ENCODE assay signal across 23 cellular contexts in genomic region chr15:78272776-78273175, GRCh38. TPM values are rescaled to one million over a fixed set of nuclear protein-coding genes. Genes with fewer than 3 reads are reported as not detected.
DNase-seq lines count a peak whose midpoint lies in the region; ATAC-seq, FAIRE-seq and TF ChIP-seq lines count a peak whose summit lies in the region.
"Had no signal": no experiment of that assay in that cellular context is flagged by ENCODE, and none has a peak within 500 bp of the region (broad histone marks: within the 10 kb centered on the region; RNA-seq: fewer than 3 reads in every experiment).

No MANE protein-coding gene starts in this region.

- H3K27me3 Mint-ChIP-seq in MCF 10A (ENCODE audit: insufficient read depth, unreplicated experiment): peaks cover 18% of the 10 kb centered on the region
- H3K27me3 Mint-ChIP-seq: IgD-negative memory B cell, T-helper 17 cell had no signal

- dilution Hi-C loops in mammary epithelial cell (cut with HindIII; ENCODE audit: low sequenced_read_pairs): no loop called here

- H4K20me1 ChIP-seq in mammary epithelial cell (ENCODE audit: insufficient read depth, low read length) (no peaks in the 10 kb centered on the region), K562 (replicated peaks; ENCODE audit: control insufficient read depth, insufficient read depth, low read length) (no peaks in the 10 kb centered on the region)

- no peak for TF ChIP-seq POLR2A in K562 (conservative IDR thresholded peaks at IDR 0.05)

- H2AFZ ChIP-seq in mammary epithelial cell (ENCODE audit: low read depth, low read length) (no peak overlapping the region), K562 (ENCODE audit: low read depth, low read length) (no peak overlapping the region; the same call in 1 of the 2 replicates)

- in situ Hi-C loops in mammary epithelial cell (cut with MboI; ENCODE audit: low sequenced_read_pairs in 2 of 2): no loop called here
- in situ Hi-C loops in K562 (cut with MboI): no loop called here

- H3K9me1 ChIP-seq in K562 (ENCODE audit: control insufficient read depth, insufficient read depth, low read length): no peaks in the 10 kb centered on the region

- ATAC-seq in K562 (no peak), sciatic nerve (peak; percentile 42), GM18511 (IDR thresholded peaks at IDR 0.05; ENCODE audit: unreplicated experiment) (no peak)
- ATAC-seq: T-helper 17 cell had no signal

- BruUV-seq in MCF 10A (replicated peaks; lab: Mats Ljungman, UMichigan) (no TSS peak), mammary epithelial cell (replicated peaks; lab: Mats Ljungman, UMichigan) (no TSS peak), K562 (replicated peaks; lab: Mats Ljungman, UMichigan) (no TSS peak)

- no peak for FAIRE-seq in K562 (lab: Jason Lieb, UNC)
- FAIRE-seq in small intestine (lab: Jason Lieb, UNC): no peak
- FAIRE-seq: G401.6 had no signal

- POLR2A ChIA-PET in MCF 10A (lab: Yijun Ruan, JAX) (no interaction called here), K562 (lab: Yijun Ruan, JAX) (interaction anchor here (1.0 to 1.1 kb wide), 2 partner anchors 11 to 28 kb away, joined by 3 to 4 read pairs; no protein-coding TSS in a partner anchor)

- no peaks in the 10 kb centered on the region for H3K36me3 Mint-ChIP-seq in MCF 10A (ENCODE audit: insufficient read depth, unreplicated experiment)

- H3K9me3 ChIP-seq in mammary epithelial cell (replicated peaks; ENCODE audit: insufficient read depth, low read length) (no peaks in the 10 kb centered on the region), K562 (replicated peaks; ENCODE audit: control insufficient read depth, insufficient read depth, low read depth, low read length) (no peaks in the 10 kb centered on the region), small intestine (ENCODE audit: control insufficient read depth, low read depth) (no peaks in the 10 kb centered on the region)
- H3K9me3 ChIP-seq: Caco-2 had no signal

- H3K9ac ChIP-seq in mammary epithelial cell (ENCODE audit: insufficient read depth, low read length) (no peak overlapping the region), K562 (ENCODE audit: insufficient read depth in 1 of 2, low read depth in 2 of 2, low read length in 2 of 2) (no peak overlapping the region)

- H3K79me2 ChIP-seq in mammary epithelial cell (ENCODE audit: insufficient read depth, low read length) (no peaks in the 10 kb centered on the region), K562 (ENCODE audit: control insufficient read depth, insufficient read depth, low read length) (no peaks in the 10 kb centered on the region)

- H3K27me3 ChIP-seq in mammary epithelial cell (ENCODE audit: insufficient read depth, low read length) (no peaks in the 10 kb centered on the region), K562 (ENCODE audit: control insufficient read depth in 2 of 2, insufficient read depth in 2 of 2, low read length in 2 of 2) (no peaks in the 10 kb centered on the region), small intestine (ENCODE audit: control insufficient read depth in 2 of 2, insufficient read depth in 2 of 2, low read length in 2 of 2) (no peaks in the 10 kb centered on the region)

- H3K4me3 Mint-ChIP-seq in MCF 10A (ENCODE audit: unreplicated experiment): no peak overlapping the region
- H3K4me3 Mint-ChIP-seq: CD14-positive monocyte, IgD-negative memory B cell, T-helper 17 cell had no signal

- no peaks in the 10 kb centered on the region for H3K4me1 Mint-ChIP-seq in MCF 10A (ENCODE audit: insufficient read depth, unreplicated experiment)

- intact Hi-C loops in MCF 10A (cut with micrococcal nuclease) (no loop called here), mammary epithelial cell (cut with micrococcal nuclease) (no loop called here), K562 (cut with micrococcal nuclease) (no loop called here), sciatic nerve (cut with DNase I) (no loop called here), head of caudate nucleus (cut with DNase I) (no loop called here)

- 89% methylated on average over 3 of the region's 3 CpGs for WGBS in mammary epithelial cell (ENCODE audit: low coverage, missing lambda C conversion rate)
- 82% methylated on average over 3 of the region's 3 CpGs for WGBS in K562 (ENCODE audit: insufficient coverage, low coverage, missing lambda C conversion rate)
- WGBS in small intestine, 3 donors: 86 to 98% (median 93%) methylated on average over 3 of the region's 3 CpGs

- no peak for TF ChIP-seq RAD21 in K562 (CRISPR knock-in tag; conservative IDR thresholded peaks at IDR 0.05 in 1 of 2, IDR thresholded peaks at IDR 0.05 in 1 of 2)

- H3K4me1 ChIP-seq in mammary epithelial cell (ENCODE audit: insufficient read depth, low read length) (no peaks in the 10 kb centered on the region), K562 (replicated peaks in 1 of 2; ENCODE audit: control insufficient read depth in 2 of 2, insufficient read depth in 2 of 2, low read length in 2 of 2) (peaks cover 20 to 26% of the 10 kb centered on the region in 2 experiments), small intestine (ENCODE audit: control insufficient read depth in 2 of 2, insufficient read depth in 1 of 2, low read depth in 1 of 2, low read length in 1 of 2) (no peaks in the 10 kb centered on the region)

- no peak overlapping the region for H3K27ac ChIP-seq in mammary epithelial cell (ENCODE audit: insufficient read depth, low read depth, low read length)
- no peak overlapping the region for H3K27ac ChIP-seq in K562 (ENCODE audit: extremely low read depth, low read depth, low read length)
- no peak overlapping the region for H3K27ac ChIP-seq in small intestine (ENCODE audit: low read depth in 1 of 2, low read length in 1 of 2)

- CTCF ChIA-PET in MCF 10A (lab: Yijun Ruan, JAX): interaction anchor here (0.7 kb wide), 1 partner anchor 23 kb away, joined by 3 read pairs; no protein-coding TSS in a partner anchor
- CTCF ChIA-PET in mammary epithelial cell (lab: Charles Lee; ENCODE audit: low non-redundant PET): no interaction called here
- CTCF ChIA-PET in K562 (lab: Yijun Ruan, JAX; ENCODE audit: low intra/inter-chr PET ratio): no interaction called here

- no peak for TF ChIP-seq EP300 in K562 (IDR thresholded peaks at IDR 0.05; ENCODE audit: low read length)

- H3K36me3 ChIP-seq in mammary epithelial cell (ENCODE audit: insufficient read depth, low read length): no peaks in the 10 kb centered on the region
- no peaks in the 10 kb centered on the region for H3K36me3 ChIP-seq in K562 (ENCODE audit: control insufficient read depth, insufficient read depth, low read length)
- H3K36me3 ChIP-seq in small intestine (ENCODE audit: control insufficient read depth in 2 of 2, insufficient read depth in 2 of 2, low read length in 2 of 2): peaks cover 0 to 9% of the 10 kb centered on the region in 2 donors

- H3K9me3 Mint-ChIP-seq in MCF 10A (ENCODE audit: unreplicated experiment): no peaks in the 10 kb centered on the region
- H3K9me3 Mint-ChIP-seq: CD14-positive monocyte, IgD-negative memory B cell had no signal

- no peak overlapping the region for H3K4me2 ChIP-seq in mammary epithelial cell (ENCODE audit: insufficient read depth, low read depth, low read length)
- H3K4me2 ChIP-seq in K562 (ENCODE audit: insufficient read depth, low read length): no peak overlapping the region

- DNase-seq in MCF 10A (ENCODE audit: unreplicated experiment) (peak; percentile 4), mammary epithelial cell (no peak), NCI-H524 treated with DMSO at 0.1 percent for 48 hours (lab: John Stamatoyannopoulos, UW) (peak; percentile 17), K562 (ENCODE audit: extremely low read depth in 1 of 4, low spot score in 3 of 4) (no peak), sciatic nerve (ENCODE audit: low spot score) (no peak), head of caudate nucleus (no peak), small intestine (no peak)
- DNase-seq: AML-193, Caco-2, HCEC 1CT, Kasumi-1, MM.1S, NCI-H1092 treated with DMSO at 0.1 percent for 48 hours, NCI-H1694, NCI-H2107, NCI-H345, NCI-H526, SIG-M5, T-helper 17 cell had no signal

- no peak overlapping the region for H3K27ac Mint-ChIP-seq in MCF 10A (ENCODE audit: low read depth, unreplicated experiment)
- H3K27ac Mint-ChIP-seq: IgD-negative memory B cell had no signal

- TF ChIP-seq CTCF in MCF 10A (IDR thresholded peaks at IDR 0.05; ENCODE audit: unreplicated experiment): no peak
- no peak for TF ChIP-seq CTCF in mammary epithelial cell (conservative IDR thresholded peaks at IDR 0.05 in 1 of 2, IDR thresholded peaks at IDR 0.05 in 1 of 2; ENCODE audit: extremely low read depth in 1 of 2, insufficient read depth in 1 of 2, low read depth in 1 of 2, low read length in 2 of 2)
- no peak for TF ChIP-seq CTCF in K562 (IDR thresholded peaks at IDR 0.05 in 2 of 3, conservative IDR thresholded peaks at IDR 0.05 in 1 of 3; ENCODE audit: insufficient read depth in 2 of 3, low read depth in 1 of 3, low read length in 3 of 3)

- H3K4me3 ChIP-seq in mammary epithelial cell (replicated peaks in 1 of 3; ENCODE audit: insufficient read depth in 1 of 3, low read depth in 2 of 3, low read length in 3 of 3): no peak overlapping the region
- H3K4me3 ChIP-seq in K562: no peak overlapping the region
- H3K4me3 ChIP-seq in small intestine (ENCODE audit: low read depth in 1 of 2, low read length in 2 of 2): no peak overlapping the region

RNA-seq across cellular contexts. Expression of gene DNAJA4, which starts 8.4 kb away (rescaled TPM):
- total RNA-seq in MCF 10A (2022) (not detected in 2 replicates), mammary epithelial cell (1 to 10 TPM in 1 of 2 donors, not detected in 1; 8.2 TPM), K562 (2014; rRNA removed) (not detected in 2 replicates), K562 (2014; rRNA removed; fragmentation: Illumina TruSeq; extraction: Trizol) (0.11 TPM in 1 of 2 replicates, not detected in the other), K562 (2015; rRNA removed; fragmentation: Illumina TruSeq; extraction: Trizol) (0.08 TPM in 1 of 2 replicates, not detected in the other), K562 (2021) (0.16 and 0.25 TPM in 2 replicates), sciatic nerve (18.0 TPM)
- polyA plus RNA-seq in mammary epithelial cell (0.18 TPM), K562 (2011; rRNA removed) (0.05 and 0.15 TPM in 2 replicates), K562 (2014; fragmentation: Illumina TruSeq; extraction: Trizol) (not detected in 2 replicates), K562 (2014; fragmentation: Nextera tagmentation; extraction: Ambion mirVana) (1 to 10 TPM in 1 of 2 experiments, under 1 TPM in 1; 0.56 to 1.0 TPM), K562 (2014; rRNA removed) (0.09 TPM in 1 of 2 replicates, not detected in the other), small intestine (10 to 100 TPM; 10.7 to 17.2 (median 12.7) TPM)
- not detected for polyA minus RNA-seq in mammary epithelial cell
- 0.12 and 0.23 TPM in 2 replicates for total RNA-seq in K562 (2011; cell fraction: chromatin; rRNA removed; ENCODE audit: low replicate concordance)
- total RNA-seq in K562 (2011; cell fraction: nucleolus; rRNA removed): 0.33 TPM in 1 of 2 replicates, not detected in the other
- 0.15 TPM in 1 of 2 replicates, not detected in the other for total RNA-seq in K562 (2011; cell fraction: nucleoplasm; rRNA removed)
- 0.03 TPM in 1 of 2 replicates, not detected in the other for polyA plus RNA-seq in K562 (2011; cell fraction: cytosol; rRNA removed)
- 0.28 and 0.50 TPM in 2 replicates for polyA plus RNA-seq in K562 (2011; cell fraction: nucleus; rRNA removed)
- polyA plus RNA-seq in K562 (2012): 0.33 and 0.56 TPM in 2 replicates
- 0.21 TPM in 1 of 2 replicates, not detected in the other for polyA minus RNA-seq in K562 (2011; rRNA and poly(A)+ RNA removed)
- polyA minus RNA-seq in K562 (2011; cell fraction: cytosol; rRNA and poly(A)+ RNA removed): 1.1 and 3.1 TPM in 2 replicates
- 0.11 and 0.40 TPM in 2 replicates for polyA minus RNA-seq in K562 (2011; cell fraction: nucleus; rRNA and poly(A)+ RNA removed)

RNA-seq across cellular contexts. Expression of gene SKIC8, which starts 26.6 kb away (rescaled TPM):
- total RNA-seq in MCF 10A (2022) (54.3 and 56.2 TPM in 2 replicates), mammary epithelial cell (10 to 100 TPM; 41.3 to 62.2 TPM), K562 (2014; rRNA removed) (99.3 and 118 TPM in 2 replicates), K562 (2014; rRNA removed; fragmentation: Illumina TruSeq; extraction: Trizol) (139 and 146 TPM in 2 replicates), K562 (2015; rRNA removed; fragmentation: Illumina TruSeq; extraction: Trizol) (152 and 164 TPM in 2 replicates), K562 (2021) (79.5 and 87.3 TPM in 2 replicates), sciatic nerve (48.2 TPM)
- polyA plus RNA-seq in mammary epithelial cell (91.9 TPM), K562 (2011; rRNA removed) (158 and 224 TPM in 2 replicates), K562 (2014; fragmentation: Illumina TruSeq; extraction: Trizol) (124 and 127 TPM in 2 replicates), K562 (2014; fragmentation: Nextera tagmentation; extraction: Ambion mirVana) (100 to 1,000 TPM; 352 to 389 TPM), K562 (2014; rRNA removed) (140 and 168 TPM in 2 replicates), small intestine (10 to 100 TPM; 45.9 to 68.0 (median 60.0) TPM)
- 88.6 TPM for polyA minus RNA-seq in mammary epithelial cell
- total RNA-seq in K562 (2011; cell fraction: chromatin; rRNA removed; ENCODE audit: low replicate concordance): 61.2 and 107 TPM in 2 replicates
- 40.1 and 43.9 TPM in 2 replicates for total RNA-seq in K562 (2011; cell fraction: nucleolus; rRNA removed)
- total RNA-seq in K562 (2011; cell fraction: nucleoplasm; rRNA removed): 76.0 and 92.8 TPM in 2 replicates
- 108 and 162 TPM in 2 replicates for polyA plus RNA-seq in K562 (2011; cell fraction: cytosol; rRNA removed)
- 96.8 and 114 TPM in 2 replicates for polyA plus RNA-seq in K562 (2011; cell fraction: nucleus; rRNA removed)
- polyA plus RNA-seq in K562 (2012): 60.8 and 135 TPM in 2 replicates
- 124 and 180 TPM in 2 replicates for polyA minus RNA-seq in K562 (2011; rRNA and poly(A)+ RNA removed)
- polyA minus RNA-seq in K562 (2011; cell fraction: cytosol; rRNA and poly(A)+ RNA removed): 51.6 and 80.3 TPM in 2 replicates
- 30.0 and 50.1 TPM in 2 replicates for polyA minus RNA-seq in K562 (2011; cell fraction: nucleus; rRNA and poly(A)+ RNA removed)

RNA-seq across cellular contexts. Expression of gene ACSBG1, which starts 38.4 kb away (rescaled TPM):
- not detected in 2 replicates for total RNA-seq in MCF 10A (2022)
- total RNA-seq in mammary epithelial cell: under 1 TPM in 1 of 2 donors, not detected in 1; under 0.01 TPM
- not detected for polyA plus RNA-seq in mammary epithelial cell
- not detected for polyA minus RNA-seq in mammary epithelial cell
- total RNA-seq in K562 (2011; cell fraction: chromatin; rRNA removed; ENCODE audit: low replicate concordance): 9.2 and 9.5 TPM in 2 replicates
- 5.3 and 7.0 TPM in 2 replicates for total RNA-seq in K562 (2011; cell fraction: nucleolus; rRNA removed)
- total RNA-seq in K562 (2011; cell fraction: nucleoplasm; rRNA removed): 7.6 and 8.9 TPM in 2 replicates
- 2.5 and 3.3 TPM in 2 replicates for total RNA-seq in K562 (2014; rRNA removed)
- total RNA-seq in K562 (2014; rRNA removed; fragmentation: Illumina TruSeq; extraction: Trizol): 3.1 and 3.7 TPM in 2 replicates
- total RNA-seq in K562 (2015; rRNA removed; fragmentation: Illumina TruSeq; extraction: Trizol): 0.83 TPM in 2 replicates
- 2.6 and 3.3 TPM in 2 replicates for total RNA-seq in K562 (2021)
- polyA plus RNA-seq in K562 (2011; rRNA removed): 1.2 and 2.0 TPM in 2 replicates
- 1.9 and 4.0 TPM in 2 replicates for polyA plus RNA-seq in K562 (2011; cell fraction: cytosol; rRNA removed)
- 3.7 and 12.6 TPM in 2 replicates for polyA plus RNA-seq in K562 (2011; cell fraction: nucleus; rRNA removed)
- polyA plus RNA-seq in K562 (2012): 1.3 and 1.4 TPM in 2 replicates
- 4.8 and 6.4 TPM in 2 replicates for polyA plus RNA-seq in K562 (2014; fragmentation: Illumina TruSeq; extraction: Trizol)
- under 1 TPM; 0.36 to 0.75 TPM for polyA plus RNA-seq in K562 (2014; fragmentation: Nextera tagmentation; extraction: Ambion mirVana)
- polyA plus RNA-seq in K562 (2014; rRNA removed): 4.6 and 5.0 TPM in 2 replicates
- 0.72 and 3.4 TPM in 2 replicates for polyA minus RNA-seq in K562 (2011; rRNA and poly(A)+ RNA removed)
- polyA minus RNA-seq in K562 (2011; cell fraction: cytosol; rRNA and poly(A)+ RNA removed): 1.1 TPM in 1 of 2 replicates, not detected in the other
- 3.0 and 5.5 TPM in 2 replicates for polyA minus RNA-seq in K562 (2011; cell fraction: nucleus; rRNA and poly(A)+ RNA removed)
- 0.18 TPM for total RNA-seq in sciatic nerve
- under 1 TPM; 0.54 to 0.67 (median 0.55) TPM for polyA plus RNA-seq in small intestine
- total RNA-seq: Caco-2 had no signal
- polyA plus RNA-seq: CD14-positive monocyte, IgD-negative memory B cell had no signal

Comparison
In these comparisons a context has a peak if more than half of its experiments do, and no peak if none do; other contexts are left out.
1. DNase-seq: peak in MCF 10A (single experiment) and NCI-H524 treated with DMSO at 0.1 percent for 48 hours (single experiment); none in mammary epithelial cell (single experiment), K562 (0 of 4), sciatic nerve (single experiment), head of caudate nucleus (0 of 42) and small intestine (single experiment).